8 cellular contexts compared by ENCODE assay signal in genomic region chr6:26233608-26234420, GRCh38.
DNase-seq lines count a peak whose midpoint lies in the region; ATAC-seq and TF ChIP-seq lines count a peak whose summit lies in the region.

No MANE protein-coding gene starts in this region.

- H3K36me3 ChIP-seq in BJ (ENCODE audit: control insufficient read depth, insufficient read depth, low read length), result no peaks in the 10 kb centered on the region

- no peak for DNase-seq in BJ (ENCODE audit: low read depth)
- peak; percentile 34 to 55 (median 53) for DNase-seq in T-helper 17 cell
- DNase-seq in MCF 10A (ENCODE audit: unreplicated experiment), result peak; percentile 55
- DNase-seq in islet precursor cell, result peak; percentile 76
- DNase-seq in stimulated activated CD4-positive, alpha-beta T cell treated with anti-CD3 and anti-CD28 coated beads, Interleukin-15, amount 100 ng/mL, for 24 hours, result peak; percentile 78
- DNase-seq in NCI-H128 (lab: John Stamatoyannopoulos, UW; ENCODE audit: unreplicated experiment), result no peak

- peaks cover 28% of the 10 kb centered on the region for H3K4me1 Mint-ChIP-seq in T-helper 17 cell
- H3K4me1 Mint-ChIP-seq in MCF 10A (ENCODE audit: insufficient read depth, unreplicated experiment), result peaks cover 32% of the 10 kb centered on the region

- intact Hi-C loops in MCF 10A (cut with micrococcal nuclease), result loop anchor here (1.0 to 2.0 kb wide), 2 partner anchors 17 kb away; a partner anchor contains a TSS

- H3K4me3 ChIP-seq in BJ (ENCODE audit: low read depth, low read length), result peak overlapping the region; percentile 37

- no peaks in the 10 kb centered on the region for H3K9me3 Mint-ChIP-seq in MCF 10A (ENCODE audit: unreplicated experiment)

- peak overlapping the region; percentile 98 for H3K27ac Mint-ChIP-seq in T-helper 17 cell
- H3K27ac Mint-ChIP-seq in MCF 10A (ENCODE audit: low read depth, unreplicated experiment), result peak overlapping the region; percentile 85

- H3K36me3 Mint-ChIP-seq in T-helper 17 cell (ENCODE audit: low read depth), result no peaks in the 10 kb centered on the region
- peaks cover 13% of the 10 kb centered on the region for H3K36me3 Mint-ChIP-seq in MCF 10A (ENCODE audit: insufficient read depth, unreplicated experiment)

- no TSS peak for BruUV-seq in MCF 10A (replicated peaks; lab: Mats Ljungman, UMichigan)

- H3K27me3 Mint-ChIP-seq in T-helper 17 cell, result no peaks in the 10 kb centered on the region
- H3K27me3 Mint-ChIP-seq in MCF 10A (ENCODE audit: insufficient read depth, unreplicated experiment), result no peaks in the 10 kb centered on the region

- CTCF ChIA-PET in BJ (lab: Yijun Ruan, JAX) (interaction anchor here (0.6 to 1.6 kb wide), 8 partner anchors 8 to 208 kb away, joined by 3 to 5 read pairs (median 4); a partner anchor contains a TSS), MCF 10A (lab: Yijun Ruan, JAX) (interaction anchor here (0.7 to 2.1 kb wide), 7 partner anchors 14 to 83 kb away, joined by 3 to 9 read pairs (median 5); a partner anchor contains a TSS)

- H3K27me3 ChIP-seq in BJ (ENCODE audit: control insufficient read depth, insufficient read depth, low read length), result no peaks in the 10 kb centered on the region

- no peaks in the 10 kb centered on the region for H3K9me3 ChIP-seq in T-helper 17 cell (ENCODE audit: control insufficient read depth, low read length, poor library complexity, severe bottlenecking)

- peak; percentile 37 for ATAC-seq in GM19372 (IDR thresholded peaks at IDR 0.05; ENCODE audit: low read depth, unreplicated experiment)
- peak; percentile 44 for ATAC-seq in HG03460 (IDR thresholded peaks at IDR 0.05; ENCODE audit: unreplicated experiment)
- peak; percentile 66 for ATAC-seq in T-helper 17 cell

- POLR2A ChIA-PET in BJ (lab: Charles Lee) (interaction anchor here (0.6 to 2.3 kb wide), 10 partner anchors 10 to 899 kb away, joined by 3 to 10 read pairs (median 5); a partner anchor contains a TSS), MCF 10A (lab: Yijun Ruan, JAX) (interaction anchor here (0.5 to 7.0 kb wide), 40 partner anchors 10 to 1775 kb away, joined by 3 to 200 read pairs (median 6); a partner anchor contains a TSS)

- no peak for TF ChIP-seq CTCF in BJ (IDR thresholded peaks at IDR 0.05; ENCODE audit: insufficient read depth, low read depth, low read length)
- TF ChIP-seq CTCF in MCF 10A (IDR thresholded peaks at IDR 0.05; ENCODE audit: unreplicated experiment), result no peak

- peak overlapping the region; percentile 93 for H3K4me3 Mint-ChIP-seq in T-helper 17 cell
- peak overlapping the region; percentile 82 for H3K4me3 Mint-ChIP-seq in MCF 10A (ENCODE audit: unreplicated experiment)

Comparison
In these comparisons a context has a peak if more than half of its experiments do, and no peak if none do; other contexts are left out.
1. DNase-seq: peak in T-helper 17 cell (3 of 3), MCF 10A (single experiment), islet precursor cell (single experiment) and stimulated activated CD4-positive, alpha-beta T cell treated with anti-CD3 and anti-CD28 coated beads, Interleukin-15, amount 100 ng/mL, for 24 hours (single experiment); none in BJ (single experiment) and NCI-H128 (single experiment).
2. Peak in every context shown above with its lines, with median percentiles within 50 percentile points of each other: ATAC-seq.